21 cellular contexts compared by ENCODE assay signal in genomic region chr16:89210165-89210903, GRCh38. TPM values are rescaled to one million over a fixed set of nuclear protein-coding genes. Genes with fewer than 3 reads are reported as not detected.
A peak's percentile ranks its signal among the peaks of the same experiment; 100 is the strongest.
DNase-seq lines count a peak whose midpoint lies in the region; ATAC-seq and TF ChIP-seq lines count a peak whose summit lies in the region.
"Had no signal": no experiment of that assay in that cellular context is flagged by ENCODE, and none has a peak within 500 bp of the region (broad histone marks: within the 10 kb centered on the region; RNA-seq: fewer than 3 reads in every experiment).

No MANE protein-coding gene starts in this region.

- H4K20me1 ChIP-seq in PC-9 (ENCODE audit: insufficient read depth), result no peaks in the 10 kb centered on the region

- H3K9me3 Mint-ChIP-seq in memory B cell, result no peaks in the 10 kb centered on the region
- H3K9me3 Mint-ChIP-seq: GM23338 had no signal

- CTCF ChIA-PET in PC-9 (lab: Charles Lee), result no interaction called here

- H3K27ac Mint-ChIP-seq in memory B cell, result no peak overlapping the region
- H3K27ac Mint-ChIP-seq: GM23338 had no signal

- 0 out of 2 replicates have a peak overlapping the region, but pooled peaks have one; percentile 4 for H3K4me2 ChIP-seq in PC-9
- H3K4me2 ChIP-seq: GM23338 had no signal

- H3K36me3 Mint-ChIP-seq in memory B cell, result no peaks in the 10 kb centered on the region
- H3K36me3 Mint-ChIP-seq: CD14-positive monocyte had no signal

- H3F3A ChIP-seq in PC-9 (ENCODE audit: insufficient read depth, low read depth), result no peaks in the 10 kb centered on the region

- peaks cover 12% of the 10 kb centered on the region for H3K27me3 Mint-ChIP-seq in memory B cell

- intact Hi-C loops in PC-9 (cut with micrococcal nuclease; ENCODE audit: unreplicated experiment), result no loop called here

- H3K4me1 Mint-ChIP-seq in memory B cell, result peaks cover 7% of the 10 kb centered on the region
- H3K4me1 Mint-ChIP-seq: CD14-positive monocyte, GM23338 had no signal

- no peaks in the 10 kb centered on the region for H3K9me3 ChIP-seq in PC-9 (ENCODE audit: insufficient read depth, low read depth)
- H3K9me3 ChIP-seq: HAP-1 had no signal

- POLR2A ChIA-PET in PC-9 (lab: Charles Lee; ENCODE audit: unreplicated experiment), result interaction anchor here (0.5 kb wide), 1 partner anchor 8 kb away, joined by 4 read pairs; no protein-coding TSS in a partner anchor

- H3K27me3 ChIP-seq in PC-9 (ENCODE audit: insufficient read depth, low read depth), result no peaks in the 10 kb centered on the region

- DNase-seq in NCI-H2107 treated with DMSO at 0.1 percent for 48 hours (lab: John Stamatoyannopoulos, UW; ENCODE audit: unreplicated experiment), result peak; percentile 19
- no peak for DNase-seq in NCI-H2107 (lab: John Stamatoyannopoulos, UW)
- no peak for DNase-seq in PC-9
- no peak for DNase-seq in memory B cell (ENCODE audit: low spot score in 2 of 2)
- no peak for DNase-seq in DMS153 treated with DMSO at 0.1 percent for 48 hours (lab: John Stamatoyannopoulos, UW; ENCODE audit: unreplicated experiment)
- DNase-seq in SHP77 treated with DMSO at 0.1 percent for 48 hours (lab: John Stamatoyannopoulos, UW), result no peak
- DNase-seq: AML-193, KG1, NCI-H1092 treated with DMSO at 0.1 percent for 48 hours, NCI-H146, NCI-H2029, NCI-H526 had no signal

- no peak overlapping the region for H2AFZ ChIP-seq in PC-9
- H2AFZ ChIP-seq: GM23338 had no signal

- H3K4me1 ChIP-seq in PC-9 (replicated peaks; ENCODE audit: insufficient read depth), result peaks cover 4% of the 10 kb centered on the region; the same call in 1 of the 2 replicates

- no TSS peak for BruUV-seq in PC-9 (replicated peaks; lab: Mats Ljungman, UMichigan)

- H3K9me2 ChIP-seq in PC-9 (ENCODE audit: insufficient read depth), result no peaks in the 10 kb centered on the region

- no peak for TF ChIP-seq CTCF in PC-9 (conservative IDR thresholded peaks at IDR 0.05)

- no peak overlapping the region for H3K4me3 ChIP-seq in PC-9
- H3K4me3 ChIP-seq: GM23338, HAP-1 had no signal

- no peak overlapping the region for H3K27ac ChIP-seq in PC-9

- no peaks in the 10 kb centered on the region for H3K36me3 ChIP-seq in PC-9 (ENCODE audit: low read depth)
- H3K36me3 ChIP-seq: HAP-1 had no signal

- ATAC-seq in memory B cell (ENCODE audit: low read depth) (peak; percentile 73), GM18520 (IDR thresholded peaks at IDR 0.05; ENCODE audit: unreplicated experiment) (no peak)
- ATAC-seq: GM23338, Right ventricle myocardium inferior had no signal

- no peaks in the 10 kb centered on the region for H3K79me2 ChIP-seq in PC-9 (ENCODE audit: low read depth)

- no peak overlapping the region for H3K4me3 Mint-ChIP-seq in memory B cell
- H3K4me3 Mint-ChIP-seq: CD14-positive monocyte, GM23338 had no signal

RNA-seq across cellular contexts. Expression of gene ZNF778, which starts 7.2 kb away (rescaled TPM):
- total RNA-seq in PC-9 (2021), result 9.5 and 15.7 TPM in 2 replicates

RNA-seq across cellular contexts. Expression of gene SLC22A31, which starts 10.0 kb away (rescaled TPM):
- 2.5 and 5.4 TPM in 2 replicates for total RNA-seq in PC-9 (2021)
- total RNA-seq: A172, HT1080, OCI-LY7, Right ventricle myocardium inferior, SK-MEL-5 had no signal

RNA-seq across cellular contexts. Expression of gene CDH15, which starts 38.8 kb away (rescaled TPM):
- not detected in 2 replicates for total RNA-seq in PC-9 (2021)
- total RNA-seq: A172, HT1080, OCI-LY7, Right ventricle myocardium inferior, SK-MEL-5 had no signal
